Comparison of ENCODE assay signal across 10 cellular contexts in genomic region chr1:91529856-91530255, GRCh38. TPM values are rescaled to one million over a fixed set of nuclear protein-coding genes. Genes with fewer than 3 reads are reported as not detected.
DNase-seq lines count a peak whose midpoint lies in the region; ATAC-seq and TF ChIP-seq lines count a peak whose summit lies in the region.
"Had no signal": no experiment of that assay in that cellular context is flagged by ENCODE, and none has a peak within 500 bp of the region (broad histone marks: within the 10 kb centered on the region; RNA-seq: fewer than 3 reads in every experiment).

No MANE protein-coding gene starts in this region.

- no peak overlapping the region for H3K4me3 ChIP-seq in right lobe of liver
- H3K4me3 ChIP-seq: tibial nerve had no signal

- no peaks in the 10 kb centered on the region for H3K27me3 ChIP-seq in right lobe of liver
- H3K27me3 ChIP-seq: tibial nerve had no signal

- CTCF ChIA-PET in Calu3 (lab: Charles Lee): interaction anchor here (0.7 to 1.8 kb wide), 2 partner anchors 354 to 399 kb away, joined by 3 to 4 read pairs; no protein-coding TSS in a partner anchor

- no peaks in the 10 kb centered on the region for H3K9me3 ChIP-seq in right lobe of liver
- H3K9me3 ChIP-seq: tibial nerve had no signal

- intact Hi-C loops in Calu3 (cut with micrococcal nuclease; ENCODE audit: unreplicated experiment): loop anchor here (1.0 to 5.0 kb wide), 2 partner anchors 82 to 397 kb away; no protein-coding TSS in a partner anchor
- intact Hi-C loops in right lobe of liver (cut with DNase I): loop anchor here in 1 of 2 donors (10.0 kb wide), 1 partner anchor 395 kb away; no protein-coding TSS in a partner anchor

- DNase-seq in Calu3 (peak; percentile 25), HFFc6 (peak; percentile 41), amniotic epithelial cell (ENCODE audit: low read depth) (peak; percentile 40), right lobe of liver (no peak), COLO668 (lab: John Stamatoyannopoulos, UW; ENCODE audit: unreplicated experiment) (no peak)
- no peak for DNase-seq in activated CD4-positive, alpha-beta T cell treated with anti-CD3 and anti-CD28 coated beads, Interleukin-2, amount 50 U/mL, for 4 hours
- no peak for DNase-seq in activated naive CD8-positive, alpha-beta T cell treated with anti-CD3 and anti-CD28 coated beads, Interleukin-2, amount 50 U/mL, for 24 hours
- DNase-seq: right cardiac atrium had no signal

- H3K4me3 Mint-ChIP-seq in Calu3 (ENCODE audit: low read depth, unreplicated experiment) (no peak overlapping the region), HFFc6 (no peak overlapping the region)
- H3K4me3 Mint-ChIP-seq in activated naive CD8-positive, alpha-beta T cell treated with anti-CD3 and anti-CD28 coated beads, Interleukin-2, amount 50 U/mL, for 24 hours: no peak overlapping the region

- H3K36me3 Mint-ChIP-seq in Calu3 (ENCODE audit: insufficient read depth, unreplicated experiment) (no peaks in the 10 kb centered on the region), HFFc6 (ENCODE audit: low read depth) (no peaks in the 10 kb centered on the region)
- peaks cover 5% of the 10 kb centered on the region for H3K36me3 Mint-ChIP-seq in activated naive CD8-positive, alpha-beta T cell treated with anti-CD3 and anti-CD28 coated beads, Interleukin-2, amount 50 U/mL, for 24 hours (ENCODE audit: low read depth)

- peak; percentile 47 to 70 (median 60) for ATAC-seq in right lobe of liver
- no peak for ATAC-seq in activated naive CD8-positive, alpha-beta T cell treated with anti-CD3 and anti-CD28 coated beads, Interleukin-2, amount 50 U/mL, for 24 hours
- ATAC-seq in GM19467 (IDR thresholded peaks at IDR 0.05; ENCODE audit: unreplicated experiment): no peak
- ATAC-seq: right cardiac atrium had no signal

- H3K27ac ChIP-seq in right lobe of liver: no peak overlapping the region
- H3K27ac ChIP-seq: tibial nerve had no signal

- no peaks in the 10 kb centered on the region for H3K4me1 ChIP-seq in right lobe of liver

- TF ChIP-seq POLR2A in right lobe of liver (IDR thresholded peaks at IDR 0.05): no peak

- no peaks in the 10 kb centered on the region for H3K9me3 Mint-ChIP-seq in Calu3 (ENCODE audit: low read depth, unreplicated experiment)
- H3K9me3 Mint-ChIP-seq in HFFc6: no peaks in the 10 kb centered on the region
- H3K9me3 Mint-ChIP-seq in activated naive CD8-positive, alpha-beta T cell treated with anti-CD3 and anti-CD28 coated beads, Interleukin-2, amount 50 U/mL, for 24 hours: no peaks in the 10 kb centered on the region

- no peaks in the 10 kb centered on the region for H3K36me3 ChIP-seq in right lobe of liver
- H3K36me3 ChIP-seq: tibial nerve had no signal

- 33% methylated on average over 3 of the region's 3 CpGs for WGBS in right lobe of liver (ENCODE audit: insufficient coverage, low coverage, low lambda C conversion rate, missing lambda C conversion rate)

- H3K27me3 Mint-ChIP-seq in Calu3 (ENCODE audit: unreplicated experiment) (no peaks in the 10 kb centered on the region), HFFc6 (ENCODE audit: insufficient read depth) (peaks cover 4% of the 10 kb centered on the region)
- no peaks in the 10 kb centered on the region for H3K27me3 Mint-ChIP-seq in activated naive CD8-positive, alpha-beta T cell treated with anti-CD3 and anti-CD28 coated beads, Interleukin-2, amount 50 U/mL, for 24 hours

- H3K27ac Mint-ChIP-seq in Calu3 (ENCODE audit: unreplicated experiment): peak overlapping the region; percentile 45
- peak overlapping the region; percentile 28; the same call in 1 of the 2 replicates for H3K27ac Mint-ChIP-seq in HFFc6
- H3K27ac Mint-ChIP-seq in activated naive CD8-positive, alpha-beta T cell treated with anti-CD3 and anti-CD28 coated beads, Interleukin-2, amount 50 U/mL, for 24 hours: no peak overlapping the region

- TF ChIP-seq CTCF in Calu3 (IDR thresholded peaks at IDR 0.05; ENCODE audit: unreplicated experiment): no peak
- TF ChIP-seq CTCF in HFFc6 (IDR thresholded peaks at IDR 0.05): peak; percentile 71
- TF ChIP-seq CTCF in right lobe of liver (IDR thresholded peaks at IDR 0.05): peak; percentile 25 to 44 (median 33)

- peaks cover 10% of the 10 kb centered on the region for H3K4me1 Mint-ChIP-seq in Calu3 (ENCODE audit: low read depth, unreplicated experiment)
- peaks cover 43% of the 10 kb centered on the region for H3K4me1 Mint-ChIP-seq in HFFc6 (ENCODE audit: low read depth)
- H3K4me1 Mint-ChIP-seq in activated naive CD8-positive, alpha-beta T cell treated with anti-CD3 and anti-CD28 coated beads, Interleukin-2, amount 50 U/mL, for 24 hours: peaks cover 21% of the 10 kb centered on the region

- no TSS peak for BruUV-seq in Calu3 (replicated peaks; lab: Mats Ljungman, UMichigan)

RNA-seq across cellular contexts. Expression of gene CDC7, which starts 29.2 kb away (rescaled TPM):
- 15.6 and 16.0 TPM in 2 replicates for total RNA-seq in Calu3 (2022)
- 1 to 10 TPM; 3.6 to 8.7 (median 7.5) TPM for total RNA-seq in HFFc6 (2021; fragmentation: NEBNext Ultra II Directional; extraction: Animal tissue kit (Norgen Biotek cat#: 25700))
- total RNA-seq in right lobe of liver: 1 to 10 TPM in 3 of 6 experiments, under 1 TPM in 3; 0.24 to 2.2 (median 0.92) TPM

Comparison
In these comparisons a context has a peak if more than half of its experiments do, and no peak if none do; other contexts are left out.
1. DNase-seq: peak in Calu3 (single experiment), HFFc6 (single experiment) and amniotic epithelial cell (single experiment); none in right lobe of liver (0 of 3), COLO668 (single experiment), activated CD4-positive, alpha-beta T cell treated with anti-CD3 and anti-CD28 coated beads, Interleukin-2, amount 50 U/mL, for 4 hours (0 of 2) and activated naive CD8-positive, alpha-beta T cell treated with anti-CD3 and anti-CD28 coated beads, Interleukin-2, amount 50 U/mL, for 24 hours (single experiment).
2. ATAC-seq: peak in right lobe of liver (4 of 4); none in activated naive CD8-positive, alpha-beta T cell treated with anti-CD3 and anti-CD28 coated beads, Interleukin-2, amount 50 U/mL, for 24 hours (single experiment) and GM19467 (single experiment).